ENCODE assay signal across 1 cellular context in the genomic region with DNA sequence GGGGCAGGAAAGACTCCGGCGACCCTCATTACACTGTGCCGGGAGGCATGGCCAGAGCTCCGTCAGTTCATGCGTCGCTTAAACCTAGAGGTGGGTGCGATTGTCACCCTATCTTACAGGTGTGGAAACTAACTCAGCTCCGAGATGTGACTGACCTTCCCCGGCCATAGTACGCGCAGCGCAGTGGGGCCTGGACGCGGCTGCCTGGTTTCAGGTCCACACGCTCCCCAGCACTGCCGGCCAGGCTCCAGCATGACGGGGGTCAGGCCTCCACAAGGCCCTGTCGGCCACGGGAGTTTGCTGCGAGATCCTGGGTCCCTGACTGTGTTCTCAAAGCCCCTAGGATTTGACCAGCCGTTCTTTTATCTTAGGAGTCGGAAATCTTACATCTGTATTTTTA.
A peak's percentile ranks its signal among the peaks of the same experiment; 100 is the strongest.
TF ChIP-seq lines count a peak whose summit lies in the region.

No MANE protein-coding gene starts in this region.

TF ChIP-seq in HepG2, 621 proteins besides CTCF, POLR2A, EP300 and RAD21 (continued from another document):
- no peak for TF ChIP-seq IKZF5 (CRISPR knock-in tag; IDR thresholded peaks at IDR 0.05)
- TF ChIP-seq, protein P1, sequence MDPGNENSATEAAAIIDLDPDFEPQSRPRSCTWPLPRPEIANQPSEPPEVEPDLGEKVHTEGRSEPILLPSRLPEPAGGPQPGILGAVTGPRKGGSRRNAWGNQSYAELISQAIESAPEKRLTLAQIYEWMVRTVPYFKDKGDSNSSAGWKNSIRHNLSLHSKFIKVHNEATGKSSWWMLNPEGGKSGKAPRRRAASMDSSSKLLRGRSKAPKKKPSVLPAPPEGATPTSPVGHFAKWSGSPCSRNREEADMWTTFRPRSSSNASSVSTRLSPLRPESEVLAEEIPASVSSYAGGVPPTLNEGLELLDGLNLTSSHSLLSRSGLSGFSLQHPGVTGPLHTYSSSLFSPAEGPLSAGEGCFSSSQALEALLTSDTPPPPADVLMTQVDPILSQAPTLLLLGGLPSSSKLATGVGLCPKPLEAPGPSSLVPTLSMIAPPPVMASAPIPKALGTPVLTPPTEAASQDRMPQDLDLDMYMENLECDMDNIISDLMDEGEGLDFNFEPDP (CRISPR knock-in tag; conservative IDR thresholded peaks at IDR 0.05): no peak
- no peak for TF ChIP-seq CREM (IDR thresholded peaks at IDR 0.05)
- TF ChIP-seq CREM (CRISPR knock-in tag; IDR thresholded peaks at IDR 0.05): no peak
- TF ChIP-seq, protein P2, sequence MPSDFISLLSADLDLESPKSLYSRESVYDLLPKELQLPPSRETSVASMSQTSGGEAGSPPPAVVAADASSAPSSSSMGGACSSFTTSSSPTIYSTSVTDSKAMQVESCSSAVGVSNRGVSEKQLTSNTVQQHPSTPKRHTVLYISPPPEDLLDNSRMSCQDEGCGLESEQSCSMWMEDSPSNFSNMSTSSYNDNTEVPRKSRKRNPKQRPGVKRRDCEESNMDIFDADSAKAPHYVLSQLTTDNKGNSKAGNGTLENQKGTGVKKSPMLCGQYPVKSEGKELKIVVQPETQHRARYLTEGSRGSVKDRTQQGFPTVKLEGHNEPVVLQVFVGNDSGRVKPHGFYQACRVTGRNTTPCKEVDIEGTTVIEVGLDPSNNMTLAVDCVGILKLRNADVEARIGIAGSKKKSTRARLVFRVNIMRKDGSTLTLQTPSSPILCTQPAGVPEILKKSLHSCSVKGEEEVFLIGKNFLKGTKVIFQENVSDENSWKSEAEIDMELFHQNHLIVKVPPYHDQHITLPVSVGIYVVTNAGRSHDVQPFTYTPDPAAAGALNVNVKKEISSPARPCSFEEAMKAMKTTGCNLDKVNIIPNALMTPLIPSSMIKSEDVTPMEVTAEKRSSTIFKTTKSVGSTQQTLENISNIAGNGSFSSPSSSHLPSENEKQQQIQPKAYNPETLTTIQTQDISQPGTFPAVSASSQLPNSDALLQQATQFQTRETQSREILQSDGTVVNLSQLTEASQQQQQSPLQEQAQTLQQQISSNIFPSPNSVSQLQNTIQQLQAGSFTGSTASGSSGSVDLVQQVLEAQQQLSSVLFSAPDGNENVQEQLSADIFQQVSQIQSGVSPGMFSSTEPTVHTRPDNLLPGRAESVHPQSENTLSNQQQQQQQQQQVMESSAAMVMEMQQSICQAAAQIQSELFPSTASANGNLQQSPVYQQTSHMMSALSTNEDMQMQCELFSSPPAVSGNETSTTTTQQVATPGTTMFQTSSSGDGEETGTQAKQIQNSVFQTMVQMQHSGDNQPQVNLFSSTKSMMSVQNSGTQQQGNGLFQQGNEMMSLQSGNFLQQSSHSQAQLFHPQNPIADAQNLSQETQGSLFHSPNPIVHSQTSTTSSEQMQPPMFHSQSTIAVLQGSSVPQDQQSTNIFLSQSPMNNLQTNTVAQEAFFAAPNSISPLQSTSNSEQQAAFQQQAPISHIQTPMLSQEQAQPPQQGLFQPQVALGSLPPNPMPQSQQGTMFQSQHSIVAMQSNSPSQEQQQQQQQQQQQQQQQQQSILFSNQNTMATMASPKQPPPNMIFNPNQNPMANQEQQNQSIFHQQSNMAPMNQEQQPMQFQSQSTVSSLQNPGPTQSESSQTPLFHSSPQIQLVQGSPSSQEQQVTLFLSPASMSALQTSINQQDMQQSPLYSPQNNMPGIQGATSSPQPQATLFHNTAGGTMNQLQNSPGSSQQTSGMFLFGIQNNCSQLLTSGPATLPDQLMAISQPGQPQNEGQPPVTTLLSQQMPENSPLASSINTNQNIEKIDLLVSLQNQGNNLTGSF (CRISPR knock-in tag; IDR thresholded peaks at IDR 0.05): no peak
- TF ChIP-seq PAX8 (CRISPR knock-in tag; IDR thresholded peaks at IDR 0.05; ENCODE audit: borderline replicate concordance): no peak; the same call in 1 of the 2 replicates
- no peak for TF ChIP-seq HES4 (CRISPR knock-in tag; IDR thresholded peaks at IDR 0.05; ENCODE audit: borderline replicate concordance)
- TF ChIP-seq EZH2 (conservative IDR thresholded peaks at IDR 0.05; ENCODE audit: low read depth, low read length): no peak
- TF ChIP-seq ZNF160 (CRISPR knock-in tag; IDR thresholded peaks at IDR 0.05): no peak
- TF ChIP-seq, protein P3, sequence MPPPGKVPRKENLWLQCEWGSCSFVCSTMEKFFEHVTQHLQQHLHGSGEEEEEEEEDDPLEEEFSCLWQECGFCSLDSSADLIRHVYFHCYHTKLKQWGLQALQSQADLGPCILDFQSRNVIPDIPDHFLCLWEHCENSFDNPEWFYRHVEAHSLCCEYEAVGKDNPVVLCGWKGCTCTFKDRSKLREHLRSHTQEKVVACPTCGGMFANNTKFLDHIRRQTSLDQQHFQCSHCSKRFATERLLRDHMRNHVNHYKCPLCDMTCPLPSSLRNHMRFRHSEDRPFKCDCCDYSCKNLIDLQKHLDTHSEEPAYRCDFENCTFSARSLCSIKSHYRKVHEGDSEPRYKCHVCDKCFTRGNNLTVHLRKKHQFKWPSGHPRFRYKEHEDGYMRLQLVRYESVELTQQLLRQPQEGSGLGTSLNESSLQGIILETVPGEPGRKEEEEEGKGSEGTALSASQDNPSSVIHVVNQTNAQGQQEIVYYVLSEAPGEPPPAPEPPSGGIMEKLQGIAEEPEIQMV (CRISPR knock-in tag; IDR thresholded peaks at IDR 0.05; ENCODE audit: low read depth): no peak
- TF ChIP-seq HIVEP1 (CRISPR knock-in tag; IDR thresholded peaks at IDR 0.05): no peak
- no peak for TF ChIP-seq TSC22D2 (CRISPR knock-in tag; IDR thresholded peaks at IDR 0.05; ENCODE audit: borderline replicate concordance)
- no peak for TF ChIP-seq MZF1 (CRISPR knock-in tag; IDR thresholded peaks at IDR 0.05; ENCODE audit: borderline replicate concordance)
- TF ChIP-seq, protein P4, sequence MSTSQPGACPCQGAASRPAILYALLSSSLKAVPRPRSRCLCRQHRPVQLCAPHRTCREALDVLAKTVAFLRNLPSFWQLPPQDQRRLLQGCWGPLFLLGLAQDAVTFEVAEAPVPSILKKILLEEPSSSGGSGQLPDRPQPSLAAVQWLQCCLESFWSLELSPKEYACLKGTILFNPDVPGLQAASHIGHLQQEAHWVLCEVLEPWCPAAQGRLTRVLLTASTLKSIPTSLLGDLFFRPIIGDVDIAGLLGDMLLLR (CRISPR knock-in tag; IDR thresholded peaks at IDR 0.05): no peak
- no peak for TF ChIP-seq ZBTB7B (CRISPR knock-in tag; IDR thresholded peaks at IDR 0.05)
- peak; percentile 15; the same call in 1 of the 2 replicates for TF ChIP-seq ZNF414 (CRISPR knock-in tag; IDR thresholded peaks at IDR 0.05)
- TF ChIP-seq RNF2 (conservative IDR thresholded peaks at IDR 0.05; ENCODE audit: low read depth): no peak
- TF ChIP-seq GATAD1 (CRISPR knock-in tag; IDR thresholded peaks at IDR 0.05): no peak
- no peak for TF ChIP-seq NBN (conservative IDR thresholded peaks at IDR 0.05)
- no peak for TF ChIP-seq TFDP2 (CRISPR knock-in tag; IDR thresholded peaks at IDR 0.05)
- no peak for TF ChIP-seq TBL1XR1 (IDR thresholded peaks at IDR 0.05; ENCODE audit: borderline replicate concordance, low read length, partially characterized antibody)
- TF ChIP-seq ZNF138 (CRISPR knock-in tag; IDR thresholded peaks at IDR 0.05; ENCODE audit: low read depth): 0 out of 2 replicates have a peak, but pooled peaks have one; percentile 5
- TF ChIP-seq MTF2 (CRISPR knock-in tag; IDR thresholded peaks at IDR 0.05; ENCODE audit: borderline replicate concordance): no peak
- 0 out of 2 replicates have a peak, but pooled peaks have one; percentile 1 for TF ChIP-seq SRY (CRISPR knock-in tag; IDR thresholded peaks at IDR 0.05)
